In genomic region chr20:45253260-45253659, GRCh38 we compare ENCODE assay signal across 30 cellular contexts. TPM values are rescaled to one million over a fixed set of nuclear protein-coding genes. Genes with fewer than 3 reads are reported as not detected.
DNase-seq lines count a peak whose midpoint lies in the region; ATAC-seq, FAIRE-seq and TF ChIP-seq lines count a peak whose summit lies in the region.
"Had no signal": no experiment of that assay in that cellular context is flagged by ENCODE, and none has a peak within 500 bp of the region (broad histone marks: within the 10 kb centered on the region; RNA-seq: fewer than 3 reads in every experiment).

No MANE protein-coding gene starts in this region.

- no peaks in the 10 kb centered on the region for H3K27me3 ChIP-seq in KMS-11 (ENCODE audit: insufficient read depth, low read depth)
- peaks cover 2% of the 10 kb centered on the region for H3K27me3 ChIP-seq in bronchial epithelial cell (ENCODE audit: control insufficient read depth, insufficient read depth, low read length)
- H3K27me3 ChIP-seq in mesendoderm (ENCODE audit: insufficient read depth, low read length, poor library complexity): no peaks in the 10 kb centered on the region
- H3K27me3 ChIP-seq in upper lobe of right lung: no peaks in the 10 kb centered on the region
- H3K27me3 ChIP-seq: BLaER1, thyroid gland had no signal

- H2BK15ac ChIP-seq in mesendoderm (replicated peaks; ENCODE audit: low read depth): no peak overlapping the region

- no peak overlapping the region for H2AK5ac ChIP-seq in mesendoderm (ENCODE audit: low read length)

- peak overlapping the region; percentile 47 for H3K56ac ChIP-seq in mesendoderm (ENCODE audit: low read length)

- H2BK120ac ChIP-seq in mesendoderm (ENCODE audit: low read depth, low read length): no peak overlapping the region

- H3K36me3 ChIP-seq in KMS-11 (ENCODE audit: insufficient read depth) (no peaks in the 10 kb centered on the region), bronchial epithelial cell (ENCODE audit: control insufficient read depth, insufficient read depth, low read length) (peaks cover 5% of the 10 kb centered on the region), mesendoderm (ENCODE audit: control insufficient read depth, insufficient read depth, low read length) (no peaks in the 10 kb centered on the region), upper lobe of right lung (no peaks in the 10 kb centered on the region)
- H3K36me3 ChIP-seq: BLaER1, prostate gland, thyroid gland, WERI-Rb-1 had no signal

- H3K79me2 ChIP-seq in KMS-11 (ENCODE audit: insufficient read depth, low read depth): no peaks in the 10 kb centered on the region
- H3K79me2 ChIP-seq in mesendoderm (ENCODE audit: control insufficient read depth, insufficient read depth, low read length): no peaks in the 10 kb centered on the region

- no peaks in the 10 kb centered on the region for H3K79me1 ChIP-seq in mesendoderm (ENCODE audit: low read length)

- peak; percentile 57 for DNase-seq in bronchial epithelial cell (ENCODE audit: low read depth)
- DNase-seq in mesendoderm: no peak
- DNase-seq in upper lobe of right lung: no peak
- DNase-seq in NOMO-1 treated with dmso at 0.1 percent for 144 hours (lab: John Stamatoyannopoulos, UW; ENCODE audit: unreplicated experiment): no peak
- no peak for DNase-seq in NCI-H345 (lab: John Stamatoyannopoulos, UW)
- DNase-seq: activated CD4-positive, alpha-beta T cell treated with anti-CD3 and anti-CD28 coated beads for 48 hours; activated naive CD4-positive, alpha-beta T cell; activated T-cell treated with anti-CD3 and anti-CD28 coated beads, Interleukin-2, amount 50 U/mL, for 72 hours; COR-L47; DMS79 treated with DMSO at 0.1 percent for 48 hours; dorsolateral prefrontal cortex; head of caudate nucleus; KBM-7; NCI-H1436 treated with DMSO at 0.1 percent for 48 hours; OCI-M1; SHP77; thyroid gland; WERI-Rb-1 had no signal

- intact Hi-C loops in upper lobe of right lung (cut with DNase I): no loop called here

- H2AFZ ChIP-seq in KMS-11 (ENCODE audit: low read depth): no peak overlapping the region

- H3K27ac ChIP-seq in KMS-11 (no peak overlapping the region), mesendoderm (ENCODE audit: low read depth, low read length) (no peak overlapping the region), upper lobe of right lung (peak overlapping the region; percentile 48)
- H3K27ac ChIP-seq: BLaER1, dorsolateral prefrontal cortex, thyroid gland, WERI-Rb-1 had no signal

- H4K8ac ChIP-seq in mesendoderm (ENCODE audit: low read depth, low read length): no peak overlapping the region

- no peak overlapping the region for H4K5ac ChIP-seq in mesendoderm (ENCODE audit: low read length)

- H3K4me3 ChIP-seq in KMS-11 (IDR thresholded peaks at IDR 0.05; ENCODE audit: insufficient read depth, low read depth, low read length) (no peak overlapping the region), bronchial epithelial cell (ENCODE audit: low read depth, low read length) (peak overlapping the region; percentile 42), mesendoderm (ENCODE audit: low read length) (no peak overlapping the region), upper lobe of right lung (peak overlapping the region; percentile 48)
- H3K4me3 ChIP-seq: BLaER1, dorsolateral prefrontal cortex, prostate gland, thyroid gland had no signal

- H3K18ac ChIP-seq in mesendoderm (ENCODE audit: low read length): no peak overlapping the region

- peak; percentile 81 for FAIRE-seq in bronchial epithelial cell (lab: Jason Lieb, UNC)
- FAIRE-seq: H54, keratinocyte had no signal

- H4K20me1 ChIP-seq in KMS-11 (ENCODE audit: insufficient read depth): no peaks in the 10 kb centered on the region
- H4K20me1 ChIP-seq: BLaER1 had no signal

- no peak overlapping the region for H3K4ac ChIP-seq in mesendoderm (ENCODE audit: low read depth, low read length)

- H3K9ac ChIP-seq in KMS-11: no peak overlapping the region
- H3K9ac ChIP-seq in mesendoderm (ENCODE audit: low read length): no peak overlapping the region
- H3K9ac ChIP-seq: BLaER1 had no signal

- peaks cover 40% of the 10 kb centered on the region for H3K4me1 ChIP-seq in KMS-11 (ENCODE audit: low read depth, poor library complexity, severe bottlenecking)
- peaks cover 7% of the 10 kb centered on the region for H3K4me1 ChIP-seq in mesendoderm (ENCODE audit: control insufficient read depth, low read depth, low read length)
- H3K4me1 ChIP-seq in upper lobe of right lung: peaks cover 6% of the 10 kb centered on the region
- H3K4me1 ChIP-seq: BLaER1, prostate gland had no signal

- H3K9me3 ChIP-seq in upper lobe of right lung: no peaks in the 10 kb centered on the region
- H3K9me3 ChIP-seq: BLaER1, prostate gland, thyroid gland had no signal

- TF ChIP-seq CTCF in KMS-11 (conservative IDR thresholded peaks at IDR 0.05; ENCODE audit: low read depth, low read length) (no peak), bronchial epithelial cell (IDR thresholded peaks at IDR 0.05; ENCODE audit: insufficient read depth, low read length, severe bottlenecking) (no peak), upper lobe of right lung (IDR thresholded peaks at IDR 0.05) (no peak)

- no CpG with 5 or more reads among the region's 4 CpGs for WGBS in mesendoderm (ENCODE audit: extremely low coverage, insufficient coverage, low lambda C conversion rate)

- H3K23ac ChIP-seq in mesendoderm (ENCODE audit: low read length): no peak overlapping the region

- H3K4me2 ChIP-seq in KMS-11 (peak overlapping the region; percentile 77; the same call in 1 of the 2 replicates), mesendoderm (ENCODE audit: low read length) (no peak overlapping the region)
- H3K4me2 ChIP-seq: BLaER1 had no signal

- H2BK5ac ChIP-seq in mesendoderm (ENCODE audit: low read length): no peak overlapping the region

- ATAC-seq in upper lobe of right lung: no peak
- no peak for ATAC-seq in HG02938 (IDR thresholded peaks at IDR 0.05; ENCODE audit: unreplicated experiment)
- ATAC-seq: activated T-cell treated with anti-CD3 and anti-CD28 coated beads, Interleukin-2, amount 50 U/mL, for 72 hours had no signal

RNA-seq across cellular contexts. Expression of gene SLPI, which starts 1.1 kb away (rescaled TPM):
- total RNA-seq in bronchial epithelial cell: 854 and 2,253 TPM in 2 replicates
- not detected for polyA plus RNA-seq in mesendoderm (2013, experiment 1 of 2)
- 0.08 TPM for polyA plus RNA-seq in mesendoderm (2013, experiment 2 of 2)
- 966 TPM for total RNA-seq in upper lobe of right lung
- total RNA-seq: activated CD8-positive, alpha-beta memory T cell treated with anti-CD3 and anti-CD28 coated beads for 36 hours; activated T-cell treated with anti-CD3 and anti-CD28 coated beads, Interleukin-2, amount 50 U/mL, for 72 hours; fibroblast of villous mesenchyme had no signal
- polyA plus RNA-seq: AG04450 had no signal

RNA-seq across cellular contexts. Expression of gene SEMG2, which starts 32.1 kb away (rescaled TPM):
- total RNA-seq in bronchial epithelial cell (not detected in 2 replicates), upper lobe of right lung (not detected)
- not detected for polyA plus RNA-seq in mesendoderm (2013, experiment 1 of 2)
- polyA plus RNA-seq in mesendoderm (2013, experiment 2 of 2): not detected
- total RNA-seq: activated CD8-positive, alpha-beta memory T cell treated with anti-CD3 and anti-CD28 coated beads for 36 hours; activated T-cell treated with anti-CD3 and anti-CD28 coated beads, Interleukin-2, amount 50 U/mL, for 72 hours; cerebellum; fibroblast of villous mesenchyme; lung microvascular endothelial cell; NCI-H460; thyroid gland had no signal
- polyA plus RNA-seq: AG04450, keratinocyte had no signal

RNA-seq across cellular contexts. Expression of gene SEMG1, which starts 46.4 kb away (rescaled TPM):
- total RNA-seq in bronchial epithelial cell (not detected in 2 replicates), upper lobe of right lung (not detected)
- 3.0 TPM for polyA plus RNA-seq in mesendoderm (2013, experiment 1 of 2)
- polyA plus RNA-seq in mesendoderm (2013, experiment 2 of 2): 3.2 TPM
- total RNA-seq: activated CD8-positive, alpha-beta memory T cell treated with anti-CD3 and anti-CD28 coated beads for 36 hours; activated T-cell treated with anti-CD3 and anti-CD28 coated beads, Interleukin-2, amount 50 U/mL, for 72 hours; cerebellum; dorsolateral prefrontal cortex; fibroblast of villous mesenchyme; lung microvascular endothelial cell; NCI-H460; thyroid gland had no signal
- polyA plus RNA-seq: AG04450, keratinocyte had no signal

RNA-seq across cellular contexts. Expression of gene RBPJL, which starts 53.4 kb away (rescaled TPM):
- total RNA-seq in bronchial epithelial cell: not detected in 2 replicates
- polyA plus RNA-seq in mesendoderm (2013, experiment 1 of 2): 0.25 TPM
- 0.24 TPM for polyA plus RNA-seq in mesendoderm (2013, experiment 2 of 2)
- not detected for total RNA-seq in upper lobe of right lung
- total RNA-seq: activated CD8-positive, alpha-beta memory T cell treated with anti-CD3 and anti-CD28 coated beads for 36 hours; activated T-cell treated with anti-CD3 and anti-CD28 coated beads, Interleukin-2, amount 50 U/mL, for 72 hours; cerebellum; fibroblast of villous mesenchyme; lung microvascular endothelial cell; NCI-H460; prostate gland; thyroid gland had no signal
- polyA plus RNA-seq: AG04450, keratinocyte had no signal

RNA-seq across cellular contexts. Expression of gene MATN4, which starts 54.8 kb away (rescaled TPM):
- 0.13 and 0.26 TPM in 2 replicates for total RNA-seq in bronchial epithelial cell
- 0.98 TPM for polyA plus RNA-seq in mesendoderm (2013, experiment 1 of 2)
- 1.0 TPM for polyA plus RNA-seq in mesendoderm (2013, experiment 2 of 2)
- total RNA-seq in upper lobe of right lung: 0.29 TPM
- total RNA-seq: cerebellum, fibroblast of villous mesenchyme, lung microvascular endothelial cell, NCI-H460 had no signal
- polyA plus RNA-seq: AG04450, keratinocyte had no signal

Comparison
In these comparisons a context has a peak if more than half of its experiments do, and no peak if none do; other contexts are left out.
1. H3K4me3 ChIP-seq: peak in bronchial epithelial cell (single experiment) and upper lobe of right lung (single experiment); none in KMS-11 (single experiment) and mesendoderm (single experiment).